12 cellular contexts compared by ENCODE assay signal in the genomic region with DNA sequence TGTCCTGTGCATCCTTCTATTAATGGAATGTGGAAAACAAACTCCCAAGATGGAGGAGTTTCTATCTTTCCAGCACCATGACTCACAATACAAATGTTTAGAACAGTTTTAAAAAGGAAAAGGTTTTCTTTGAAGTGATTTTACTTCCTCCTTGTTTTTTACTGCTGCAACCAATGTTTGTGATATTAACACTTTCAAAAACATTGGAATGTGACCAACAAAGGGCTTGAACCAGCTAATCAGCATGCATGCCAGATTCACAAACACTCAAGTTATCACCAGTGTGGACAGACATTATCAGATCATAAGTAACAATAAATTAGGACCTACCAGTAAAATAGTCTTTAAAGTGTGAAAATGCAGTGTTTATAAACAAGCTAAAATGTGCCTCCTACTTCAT. TPM values are rescaled to one million over a fixed set of nuclear protein-coding genes. Genes with fewer than 3 reads are reported as not detected.
"Had no signal": no experiment of that assay in that cellular context is flagged by ENCODE, and none has a peak within 500 bp of the region (broad histone marks: within the 10 kb centered on the region; RNA-seq: fewer than 3 reads in every experiment).

No MANE protein-coding gene starts in this region.

- H3K79me2 ChIP-seq: parathyroid adenoma had no signal

- H3K4me3 ChIP-seq: lower lobe of right lung, neural progenitor cell had no signal

- H3K9ac ChIP-seq: neural progenitor cell, parathyroid adenoma had no signal

- H3K4me1 ChIP-seq: parathyroid adenoma had no signal

- H3K36me3 ChIP-seq: lower lobe of right lung, neural progenitor cell had no signal

- H2AFZ ChIP-seq: neural progenitor cell, parathyroid adenoma had no signal

- ATAC-seq: esophagus mucosa; lower lobe of right lung; stimulated activated memory B cell treated with anti-CD40 and anti-IgM and Interleukin-4, amounts not matched to agents 10 μg/mL and 1 μg/mL and 100 μg/mL, for 72 hours had no signal

- H3K4me2 ChIP-seq: neural progenitor cell had no signal

- FAIRE-seq: astrocyte had no signal

- H3K27me3 ChIP-seq: neural progenitor cell had no signal

- H3K27ac ChIP-seq: lower lobe of right lung, neural progenitor cell, parathyroid adenoma, VCaP had no signal

- H3K9me3 ChIP-seq: lower lobe of right lung had no signal

- DNase-seq: activated CD4-positive, alpha-beta T cell treated with anti-CD3 and anti-CD28 coated beads for 1 hour; activated CD4-positive, alpha-beta T cell treated with anti-CD3 and anti-CD28 coated beads, Interleukin-2, amount 50 U/mL, for 4 hours; activated naive CD4-positive, alpha-beta T cell treated with anti-CD3 and anti-CD28 coated beads, Interleukin-2, amount 50 U/mL, for 16 hours; hippocampal formation; lower lobe of right lung had no signal

RNA-seq across cellular contexts. Expression of gene CPVL, which starts 30.0 kb away (rescaled TPM):
- total RNA-seq: activated T-helper 2 cell treated with anti-CD3 and anti-CD28 coated beads, Interferon-gamma antibody, Interleukin-2, Interleukin-4, amounts not matched to agents 10 μg/mL and 5 μg/mL and 100 μg/mL, durations not matched to agents 14 hours and 24 hours and 36 hours had no signal
